In the genomic region with DNA sequence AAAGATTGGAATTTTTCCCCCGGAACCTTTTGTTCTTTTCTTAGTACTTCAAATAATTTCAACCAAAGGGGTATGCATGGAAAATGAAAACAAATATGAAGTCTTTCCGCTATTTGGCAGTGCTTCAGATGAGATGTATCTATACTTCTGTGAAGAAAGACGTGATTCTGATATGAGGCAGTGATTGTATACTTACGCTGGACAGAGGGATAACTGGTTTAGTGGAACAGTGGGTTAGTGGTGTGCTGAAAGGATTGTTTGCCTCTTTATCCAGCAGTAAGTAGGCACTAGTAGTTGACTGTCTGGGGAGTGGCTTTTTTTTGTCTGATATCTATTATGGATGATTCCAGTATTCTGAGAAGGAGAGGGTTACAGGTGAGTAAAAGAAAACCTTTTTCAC, we compare ENCODE assay signal across 1 cellular context.
TF ChIP-seq lines count a peak whose summit lies in the region.

No MANE protein-coding gene starts in this region.

TF ChIP-seq in GM23338, 12 proteins besides CTCF, POLR2A, EP300 and RAD21 (continued from another document):
- TF ChIP-seq ZNF462 (CRISPR knock-in tag; IDR thresholded peaks at IDR 0.05) (no peak), JUNB (IDR thresholded peaks at IDR 0.05; ENCODE audit: unreplicated experiment) (no peak), NANOG (IDR thresholded peaks at IDR 0.05; ENCODE audit: borderline replicate concordance) (no peak), ZNF331 (CRISPR knock-in tag; IDR thresholded peaks at IDR 0.05; ENCODE audit: low read depth) (no peak), POLR2AphosphoS5 (IDR thresholded peaks at IDR 0.05; ENCODE audit: low read depth) (no peak)
TF ChIP-seq in GM23338: peak in this region for 0.
